In genomic region chr11:96149743-96150555, GRCh38 we compare ENCODE assay signal across 14 cellular contexts.
DNase-seq lines count a peak whose midpoint lies in the region; ATAC-seq, FAIRE-seq and TF ChIP-seq lines count a peak whose summit lies in the region.
"Had no signal": no experiment of that assay in that cellular context is flagged by ENCODE, and none has a peak within 500 bp of the region (broad histone marks: within the 10 kb centered on the region; RNA-seq: fewer than 3 reads in every experiment).

No MANE protein-coding gene starts in this region.

- H3K9me1 ChIP-seq in keratinocyte (ENCODE audit: control insufficient read depth, extremely low read depth, insufficient read depth, low read length) = no peaks in the 10 kb centered on the region

- dilution Hi-C loops in keratinocyte (cut with MboI; ENCODE audit: extremely low pct_ligation_motif_present, low sequenced_read_pairs) = no loop called here

- CTCF ChIA-PET in AG04450 (lab: Charles Lee) = interaction anchor here (0.5 kb wide), 1 partner anchor 175 kb away, joined by 5 read pairs; no protein-coding TSS in a partner anchor

- no peaks in the 10 kb centered on the region for H3K36me3 ChIP-seq in keratinocyte (ENCODE audit: control insufficient read depth in 2 of 2, extremely low read depth in 1 of 2, insufficient read depth in 2 of 2, low read length in 2 of 2)
- H3K36me3 ChIP-seq in MG63 = no peaks in the 10 kb centered on the region
- H3K36me3 ChIP-seq: heart left ventricle, ovary had no signal

- H2AFZ ChIP-seq in keratinocyte (ENCODE audit: control insufficient read depth, low read length) = no peak overlapping the region

- peaks cover 44% of the 10 kb centered on the region for H3K4me1 ChIP-seq in keratinocyte (ENCODE audit: control insufficient read depth, extremely low read depth, insufficient read depth, low read length)

- FAIRE-seq in H54 (lab: Jason Lieb, UNC) (peak; percentile 11), keratinocyte (lab: Jason Lieb, UNC) (no peak)

- DNase-seq in AG04450 (ENCODE audit: low read depth, low spot score) (peak; percentile 68), H54 (ENCODE audit: insufficient read length, low spot score) (no peak), astrocyte of the hippocampus (ENCODE audit: low read depth, low spot score) (peak; percentile 58), keratinocyte (ENCODE audit: low read depth, low spot score) (no peak), MG63 (no peak), AML-193 (lab: John Stamatoyannopoulos, UW) (no peak)
- DNase-seq: activated CD4-positive, alpha-beta T cell treated with anti-CD3 and anti-CD28 coated beads, Interleukin-2, amount 50 U/mL, for 4 hours; dorsolateral prefrontal cortex; heart left ventricle; NCI-H1417; ovary; stimulated activated naive CD4-positive, alpha-beta T cell treated with Interleukin-2 at 50 U/mL for 16 hours had no signal

- H3K4me2 ChIP-seq in keratinocyte (ENCODE audit: control insufficient read depth, extremely low read depth, insufficient read depth, low read depth, low read length) = peak overlapping the region; percentile 28

- ATAC-seq in HG02623 (IDR thresholded peaks at IDR 0.05; ENCODE audit: unreplicated experiment) = no peak
- ATAC-seq in GM21723 (IDR thresholded peaks at IDR 0.05; ENCODE audit: unreplicated experiment) = no peak

- H3K9me3 ChIP-seq in AG04450 (ENCODE audit: control insufficient read depth, insufficient read depth, low read length) (no peaks in the 10 kb centered on the region), keratinocyte (ENCODE audit: control insufficient read depth, low read depth, low read length) (no peaks in the 10 kb centered on the region), MG63 (no peaks in the 10 kb centered on the region)
- H3K9me3 ChIP-seq: heart left ventricle, ovary had no signal

- peak overlapping the region; percentile 80 for H3K27ac ChIP-seq in AG04450 (ENCODE audit: low read depth, low read length)
- peak overlapping the region; percentile 13 for H3K27ac ChIP-seq in keratinocyte (ENCODE audit: control insufficient read depth, insufficient read depth, low read length)
- H3K27ac ChIP-seq: heart left ventricle, ovary had no signal

- H3K79me2 ChIP-seq in keratinocyte (ENCODE audit: control insufficient read depth, insufficient read depth, low read length) = no peaks in the 10 kb centered on the region

- TF ChIP-seq POLR2A in H54 (IDR thresholded peaks at IDR 0.05; ENCODE audit: low read depth, low read length) = no peak

- H3K9ac ChIP-seq in keratinocyte (ENCODE audit: control insufficient read depth, extremely low read depth, insufficient read depth, low read length) = no peak overlapping the region

- TF ChIP-seq CTCF in AG04450 (IDR thresholded peaks at IDR 0.05; ENCODE audit: low read depth, low read length) (no peak), keratinocyte (optimal IDR thresholded peaks at IDR 0.05 in 1 of 3, IDR thresholded peaks at IDR 0.05 in 1 of 3, conservative IDR thresholded peaks at IDR 0.05 in 1 of 3; ENCODE audit: extremely low read depth in 1 of 3, insufficient read depth in 2 of 3, low read length in 3 of 3) (no peak)

- H3K27me3 ChIP-seq in AG04450 (ENCODE audit: control insufficient read depth, insufficient read depth, low read length) (no peaks in the 10 kb centered on the region), keratinocyte (ENCODE audit: control insufficient read depth, extremely low read depth, insufficient read depth, low read length) (no peaks in the 10 kb centered on the region), MG63 (no peaks in the 10 kb centered on the region)
- H3K27me3 ChIP-seq: dorsolateral prefrontal cortex, heart left ventricle, ovary had no signal

- H4K20me1 ChIP-seq in keratinocyte (ENCODE audit: control insufficient read depth, extremely low read depth, insufficient read depth, low read length) = no peaks in the 10 kb centered on the region

- POLR2A ChIA-PET in AG04450 (lab: Yijun Ruan, JAX) = interaction anchor here (0.6 to 1.1 kb wide), 4 partner anchors 11 to 240 kb away, joined by 4 to 7 read pairs (median 4); partner anchors contain the start of genes CCDC82 and JRKL

- H3K4me3 ChIP-seq in AG04450 (ENCODE audit: low read depth, low read length) = no peak overlapping the region
- H3K4me3 ChIP-seq in keratinocyte (ENCODE audit: control insufficient read depth in 2 of 3, extremely low read depth in 1 of 3, insufficient read depth in 2 of 3, low read depth in 1 of 3, low read length in 3 of 3) = no peak overlapping the region
- no peak overlapping the region for H3K4me3 ChIP-seq in MG63
- H3K4me3 ChIP-seq: dorsolateral prefrontal cortex, heart left ventricle, ovary had no signal

Comparison
In these comparisons a context has a peak if more than half of its experiments do, and no peak if none do; other contexts are left out.
1. DNase-seq: peak in AG04450 (single experiment) and astrocyte of the hippocampus (single experiment); none in H54 (single experiment), keratinocyte (single experiment), MG63 (single experiment) and AML-193 (0 of 2).